Comparison of ENCODE assay signal across 8 cellular contexts in the genomic region with DNA sequence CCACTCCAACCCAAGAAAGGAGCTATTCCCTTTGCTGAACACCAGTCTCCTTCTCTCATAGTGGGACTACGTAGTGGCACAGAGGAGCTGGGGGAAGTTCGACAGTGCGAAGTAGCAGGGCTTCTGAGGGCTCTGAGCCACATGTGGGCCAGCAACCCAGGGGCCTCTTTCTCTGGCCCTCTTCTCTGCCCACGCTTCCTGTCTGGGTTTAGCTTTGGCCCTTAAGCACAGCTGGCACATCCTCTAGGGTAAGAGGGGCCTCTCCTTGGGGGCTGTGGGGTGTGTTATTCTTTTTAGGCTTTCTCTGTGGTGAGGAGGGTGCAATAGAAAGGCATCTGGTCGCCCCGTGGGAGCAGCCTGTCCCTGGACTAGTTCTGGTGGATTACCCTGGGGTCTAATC.
DNase-seq lines count a peak whose midpoint lies in the region; ATAC-seq lines count a peak whose summit lies in the region.

No MANE protein-coding gene starts in this region.

- H3K4me1 Mint-ChIP-seq in activated CD8-positive, alpha-beta memory T cell treated with anti-CD3 and anti-CD28 coated beads, Interleukin-2, amount 10 ng/mL, durations not matched to agents 7 days and 5 days = peaks cover 28% of the 10 kb centered on the region
- H3K4me1 Mint-ChIP-seq in stimulated activated naive B cell treated with anti-CD40 and anti-IgM and Interleukin-4, amounts not matched to agents 10 μg/mL and 1 μg/mL and 100 μg/mL, for 72 hours = peaks cover 14 to 16% of the 10 kb centered on the region in 2 donors

- CTCF ChIA-PET in activated CD8-positive, alpha-beta memory T cell treated with anti-CD3 and anti-CD28 coated beads, Interleukin-2, amount 10 ng/mL, durations not matched to agents 7 days and 5 days (lab: Charles Lee) = interaction anchor here (1.2 kb wide), 1 partner anchor 28 kb away, joined by 3 read pairs; no protein-coding TSS in a partner anchor

- in situ Hi-C loops in ACHN (cut with HindIII; ENCODE audit: low pct_ligation_motif_present, low pct_unique_long_range_greater_than_20kb, low sequenced_read_pairs) = no loop called here

- no peak overlapping the region for H3K4me3 Mint-ChIP-seq in activated CD8-positive, alpha-beta memory T cell treated with anti-CD3 and anti-CD28 coated beads, Interleukin-2, amount 10 ng/mL, durations not matched to agents 7 days and 5 days
- H3K4me3 Mint-ChIP-seq in stimulated activated naive B cell treated with anti-CD40 and anti-IgM and Interleukin-4, amounts not matched to agents 10 μg/mL and 1 μg/mL and 100 μg/mL, for 72 hours = peak overlapping the region in 1 of 2 donors; percentile 67

- peak overlapping the region; percentile 65 for H3K27ac Mint-ChIP-seq in activated CD8-positive, alpha-beta memory T cell treated with anti-CD3 and anti-CD28 coated beads, Interleukin-2, amount 10 ng/mL, durations not matched to agents 7 days and 5 days
- peak overlapping the region; percentile 86 for H3K27ac Mint-ChIP-seq in stimulated activated naive B cell treated with anti-CD40 and anti-IgM and Interleukin-4, amounts not matched to agents 10 μg/mL and 1 μg/mL and 100 μg/mL, for 72 hours

- H3K27me3 Mint-ChIP-seq in activated CD8-positive, alpha-beta memory T cell treated with anti-CD3 and anti-CD28 coated beads, Interleukin-2, amount 10 ng/mL, durations not matched to agents 7 days and 5 days = no peaks in the 10 kb centered on the region
- H3K27me3 Mint-ChIP-seq in stimulated activated naive B cell treated with anti-CD40 and anti-IgM and Interleukin-4, amounts not matched to agents 10 μg/mL and 1 μg/mL and 100 μg/mL, for 72 hours = no peaks in the 10 kb centered on the region

- DNase-seq in activated CD8-positive, alpha-beta memory T cell treated with anti-CD3 and anti-CD28 coated beads, Interleukin-2, amount 10 ng/mL, durations not matched to agents 7 days and 5 days = no peak
- no peak for DNase-seq in activated CD8-positive, alpha-beta memory T cell treated with anti-CD3 and anti-CD28 coated beads for 24 hours
- DNase-seq in Kasumi-1 (lab: John Stamatoyannopoulos, UW) (peak; percentile 41 to 44), DMS 273 (lab: John Stamatoyannopoulos, UW; ENCODE audit: unreplicated experiment) (no peak), LoVo (ENCODE audit: low spot score) (no peak), ACHN (no peak)
- DNase-seq in stimulated activated naive B cell treated with anti-CD40 and anti-IgM and Interleukin-4, amounts not matched to agents 10 μg/mL and 1 μg/mL and 100 μg/mL, for 72 hours = peak; percentile 31

- H3K9me3 Mint-ChIP-seq in activated CD8-positive, alpha-beta memory T cell treated with anti-CD3 and anti-CD28 coated beads, Interleukin-2, amount 10 ng/mL, durations not matched to agents 7 days and 5 days (ENCODE audit: low read depth) = no peaks in the 10 kb centered on the region
- no peaks in the 10 kb centered on the region for H3K9me3 Mint-ChIP-seq in stimulated activated naive B cell treated with anti-CD40 and anti-IgM and Interleukin-4, amounts not matched to agents 10 μg/mL and 1 μg/mL and 100 μg/mL, for 72 hours

- peak; percentile 30 for ATAC-seq in activated CD8-positive, alpha-beta memory T cell treated with anti-CD3 and anti-CD28 coated beads, Interleukin-2, amount 10 ng/mL, durations not matched to agents 7 days and 5 days
- ATAC-seq in GM21825 (IDR thresholded peaks at IDR 0.05; ENCODE audit: unreplicated experiment) = peak; percentile 84
- ATAC-seq in stimulated activated naive B cell treated with anti-CD40 and anti-IgM and Interleukin-4, amounts not matched to agents 10 μg/mL and 1 μg/mL and 100 μg/mL, for 72 hours (replicated peaks) = peak; percentile 86 to 89

- no peaks in the 10 kb centered on the region for H3K36me3 Mint-ChIP-seq in activated CD8-positive, alpha-beta memory T cell treated with anti-CD3 and anti-CD28 coated beads, Interleukin-2, amount 10 ng/mL, durations not matched to agents 7 days and 5 days
- no peaks in the 10 kb centered on the region for H3K36me3 Mint-ChIP-seq in stimulated activated naive B cell treated with anti-CD40 and anti-IgM and Interleukin-4, amounts not matched to agents 10 μg/mL and 1 μg/mL and 100 μg/mL, for 72 hours

Comparison
In these comparisons a context has a peak if more than half of its experiments do, and no peak if none do; other contexts are left out.
1. ATAC-seq: peak in every context shown above with its lines; median percentile 88 in stimulated activated naive B cell treated with anti-CD40 and anti-IgM and Interleukin-4, amounts not matched to agents 10 μg/mL and 1 μg/mL and 100 μg/mL, for 72 hours; 84 in GM21825; 30 in activated CD8-positive, alpha-beta memory T cell treated with anti-CD3 and anti-CD28 coated beads, Interleukin-2, amount 10 ng/mL, durations not matched to agents 7 days and 5 days.
2. DNase-seq: peak in Kasumi-1 (2 of 2) and stimulated activated naive B cell treated with anti-CD40 and anti-IgM and Interleukin-4, amounts not matched to agents 10 μg/mL and 1 μg/mL and 100 μg/mL, for 72 hours (single experiment); none in activated CD8-positive, alpha-beta memory T cell treated with anti-CD3 and anti-CD28 coated beads, Interleukin-2, amount 10 ng/mL, durations not matched to agents 7 days and 5 days (single experiment), activated CD8-positive, alpha-beta memory T cell treated with anti-CD3 and anti-CD28 coated beads for 24 hours (single experiment), DMS 273 (single experiment), LoVo (single experiment) and ACHN (single experiment).